In the genomic region with DNA sequence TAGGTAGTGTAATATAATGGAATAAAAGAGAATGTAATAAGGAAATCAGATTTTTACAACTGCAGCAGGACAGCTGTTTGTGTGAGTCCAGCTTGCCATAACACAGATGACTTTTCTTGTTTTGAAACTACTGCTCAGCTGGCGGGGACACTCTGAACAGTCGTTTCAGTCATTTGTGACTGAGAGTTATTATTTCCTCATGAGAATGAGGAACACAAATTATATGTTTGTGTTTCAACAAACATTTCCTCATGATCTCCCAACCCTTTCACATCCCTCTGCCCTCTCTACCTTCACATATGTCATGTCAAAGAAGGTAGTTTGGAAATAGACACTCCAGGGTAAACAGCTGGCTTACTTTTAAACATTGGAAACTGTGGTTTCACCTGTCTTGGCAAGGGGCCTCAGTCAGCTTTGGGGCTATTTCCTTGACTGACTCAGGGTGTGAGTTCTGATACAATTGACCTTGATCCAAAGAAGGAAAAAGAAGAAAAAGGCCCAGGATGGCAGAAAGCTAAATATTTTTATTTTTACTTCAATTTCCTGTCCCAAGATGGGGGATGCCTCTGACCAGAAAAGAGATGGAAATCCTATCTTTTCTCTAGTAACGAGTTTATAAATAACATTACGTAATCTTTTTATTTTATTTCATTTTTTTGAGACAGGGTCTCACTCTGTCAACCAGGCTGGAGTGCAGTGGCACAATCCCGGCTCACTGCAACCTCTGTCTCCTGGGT, we compare ENCODE assay signal across 8 cellular contexts. TPM values are rescaled to one million over a fixed set of nuclear protein-coding genes. Genes with fewer than 3 reads are reported as not detected.
DNase-seq lines count a peak whose midpoint lies in the region; ATAC-seq lines count a peak whose summit lies in the region.

No MANE protein-coding gene starts in this region.

- no peak overlapping the region for H3K18ac ChIP-seq in trophoblast cell (ENCODE audit: low read length)

- H3K4me3 ChIP-seq in endocrine pancreas (ENCODE audit: control insufficient read depth, insufficient read depth, low read length) (peak overlapping the region; percentile 57), trophoblast cell (ENCODE audit: low read depth, low read length) (no peak overlapping the region)

- H4K91ac ChIP-seq in trophoblast cell (ENCODE audit: low read depth, low read length): no peak overlapping the region

- H2BK120ac ChIP-seq in trophoblast cell (ENCODE audit: insufficient read depth, low read length, poor library complexity): no peak overlapping the region

- no peak overlapping the region for H3K27ac ChIP-seq in trophoblast cell (ENCODE audit: low read depth, low read length)

- no peak overlapping the region for H3K23ac ChIP-seq in trophoblast cell (ENCODE audit: low read length)

- H2BK12ac ChIP-seq in trophoblast cell (ENCODE audit: low read length): no peak overlapping the region

- no peaks in the 10 kb centered on the region for H3K36me3 ChIP-seq in endocrine pancreas (ENCODE audit: control insufficient read depth, insufficient read depth, low read length)
- no peaks in the 10 kb centered on the region for H3K36me3 ChIP-seq in trophoblast cell (ENCODE audit: control insufficient read depth in 1 of 2, insufficient read depth in 2 of 2, low read length in 2 of 2)

- no peak overlapping the region for H2AFZ ChIP-seq in trophoblast cell (ENCODE audit: insufficient read depth, low read length, poor library complexity)

- H3K27me3 ChIP-seq in endocrine pancreas (ENCODE audit: control insufficient read depth, insufficient read depth, low read length): no peaks in the 10 kb centered on the region
- H3K27me3 ChIP-seq in trophoblast cell (ENCODE audit: insufficient read depth, low read length): no peaks in the 10 kb centered on the region

- no peak overlapping the region for H2BK5ac ChIP-seq in trophoblast cell (ENCODE audit: low read depth, low read length, poor library complexity)

- ATAC-seq in HG02885 (IDR thresholded peaks at IDR 0.05; ENCODE audit: poor library complexity, unreplicated experiment): peak; percentile 58

- H3K9ac ChIP-seq in endocrine pancreas (ENCODE audit: control insufficient read depth, insufficient read depth, low read length): no peak overlapping the region
- no peak overlapping the region for H3K9ac ChIP-seq in trophoblast cell (ENCODE audit: low read length)

- no CpG with 5 or more reads among the region's 5 CpGs for WGBS in trophoblast cell (ENCODE audit: extremely low coverage, insufficient coverage, insufficient read length)

- H3K4ac ChIP-seq in trophoblast cell (ENCODE audit: low read depth, low read length): no peak overlapping the region

- no peak overlapping the region for H4K8ac ChIP-seq in trophoblast cell (ENCODE audit: low read depth, low read length)

- H3K79me2 ChIP-seq in trophoblast cell (ENCODE audit: control insufficient read depth, insufficient read depth, low read length, poor library complexity): no peaks in the 10 kb centered on the region

- H3K79me1 ChIP-seq in trophoblast cell (ENCODE audit: low read length): peaks cover 2% of the 10 kb centered on the region

- no peak overlapping the region for H4K12ac ChIP-seq in trophoblast cell (ENCODE audit: low read depth, low read length)

- H3K4me2 ChIP-seq in trophoblast cell (ENCODE audit: low read length): peak overlapping the region; percentile 17

- H3K14ac ChIP-seq in trophoblast cell (ENCODE audit: low read length): no peak overlapping the region

- H3K4me1 ChIP-seq in endocrine pancreas (ENCODE audit: control insufficient read depth, insufficient read depth, low read length) (no peaks in the 10 kb centered on the region), trophoblast cell (ENCODE audit: control insufficient read depth in 1 of 2, insufficient read depth in 2 of 2, low read length in 2 of 2) (peaks cover 3 to 7% of the 10 kb centered on the region in 2 experiments)

- no peak overlapping the region for H2AK5ac ChIP-seq in trophoblast cell (ENCODE audit: low read length)

- DNase-seq in DMS53 (lab: John Stamatoyannopoulos, UW) (peak; percentile 45), DMS53 treated with DMSO at 0.1 percent for 48 hours (lab: John Stamatoyannopoulos, UW; ENCODE audit: unreplicated experiment) (no peak), NOMO-1 treated with dmso at 0.1 percent for 144 hours (lab: John Stamatoyannopoulos, UW; ENCODE audit: unreplicated experiment) (peak; percentile 24), trophoblast cell (peak in 1 of 2 donors; percentile 21), NCI-H748 treated with DMSO at 0.1 percent for 48 hours (lab: John Stamatoyannopoulos, UW) (no peak)
- no peak for DNase-seq in stimulated activated CD8-positive, alpha-beta memory T cell treated with anti-CD3 and anti-CD28 coated beads, Interleukin-4, amount 100 ng/mL, for 48 hours

- H3K9me3 ChIP-seq in endocrine pancreas (ENCODE audit: control insufficient read depth, low read length) (no peaks in the 10 kb centered on the region), trophoblast cell (ENCODE audit: insufficient read depth, low read depth, low read length) (peaks cover 9% of the 10 kb centered on the region)

RNA-seq across cellular contexts. Expression of a gene that starts 0.6 kb away (rescaled TPM):
- polyA plus RNA-seq in trophoblast cell (2013): 1.7 and 1.8 TPM in 2 replicates

Comparison
In these comparisons a context has a peak if more than half of its experiments do, and no peak if none do; other contexts are left out.
1. DNase-seq: peak in DMS53 (single experiment) and NOMO-1 treated with dmso at 0.1 percent for 144 hours (single experiment); none in DMS53 treated with DMSO at 0.1 percent for 48 hours (single experiment), stimulated activated CD8-positive, alpha-beta memory T cell treated with anti-CD3 and anti-CD28 coated beads, Interleukin-4, amount 100 ng/mL, for 48 hours (single experiment) and NCI-H748 treated with DMSO at 0.1 percent for 48 hours (single experiment).